6 cellular contexts compared by ENCODE assay signal in the genomic region with DNA sequence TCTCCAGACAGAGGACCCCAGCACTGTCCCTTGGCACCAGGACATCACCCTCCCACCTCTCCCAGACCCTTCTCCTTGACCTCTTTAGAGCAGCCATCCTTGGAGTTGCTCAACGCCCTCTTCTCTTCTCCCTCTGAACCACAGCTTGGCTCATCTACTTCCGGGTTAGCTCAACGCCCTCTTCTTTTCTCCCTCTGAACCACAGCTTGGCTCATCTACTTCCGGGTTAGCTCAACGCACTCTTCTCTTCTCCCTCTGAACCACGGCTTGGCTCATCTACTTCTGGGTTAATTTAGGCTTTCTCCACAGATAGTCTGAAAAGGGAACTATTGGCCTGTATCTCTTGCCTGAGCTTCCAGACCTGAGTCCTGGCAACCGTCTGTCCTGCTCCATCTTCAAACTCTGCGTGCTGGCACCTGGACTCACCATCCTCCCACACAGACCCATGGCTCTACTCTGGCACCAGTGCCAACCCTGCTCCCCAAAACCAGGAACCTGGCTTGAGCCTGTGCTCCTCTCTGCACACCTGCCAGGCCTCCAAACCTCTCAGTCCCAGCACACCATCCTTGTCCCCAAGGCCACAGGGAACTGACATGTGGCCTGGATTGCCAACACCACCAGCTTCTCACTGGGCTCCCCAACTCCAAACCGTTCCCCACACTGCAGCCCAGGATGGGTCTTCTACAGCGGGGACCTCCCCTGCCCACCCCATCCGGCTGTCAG. TPM values are rescaled to one million over a fixed set of nuclear protein-coding genes. Genes with fewer than 3 reads are reported as not detected.
DNase-seq lines count a peak whose midpoint lies in the region; ATAC-seq and TF ChIP-seq lines count a peak whose summit lies in the region.

No MANE protein-coding gene starts in this region.

- H3K36me3 ChIP-seq in mucosa of stomach (ENCODE audit: control insufficient read depth, insufficient read depth, low read length) (no peaks in the 10 kb centered on the region), tibial nerve (peaks cover 0 to 67% (median 3%) of the 10 kb centered on the region in 3 donors)

- DNase-seq in GF-D8 (lab: John Stamatoyannopoulos, UW): peak; percentile 54
- no peak for DNase-seq in iPS-NIHi7 (ENCODE audit: extremely low spot score)
- no peak for DNase-seq in tibial nerve (ENCODE audit: low spot score in 2 of 2)

- WGBS in tibial nerve, 2 donors: 67 to 68% methylated on average over 11 of the region's 11 CpGs

- no peak for TF ChIP-seq EP300 in tibial nerve (IDR thresholded peaks at IDR 0.05)

- no peak for TF ChIP-seq POLR2A in tibial nerve (IDR thresholded peaks at IDR 0.05)

- peak overlapping the region; percentile 39 for H3K9ac ChIP-seq in mucosa of stomach (ENCODE audit: low read length)

- ATAC-seq in GM18517 (IDR thresholded peaks at IDR 0.05; ENCODE audit: unreplicated experiment): no peak

- H3K27me3 ChIP-seq in mucosa of stomach (ENCODE audit: control insufficient read depth, insufficient read depth, low read length): no peaks in the 10 kb centered on the region
- no peaks in the 10 kb centered on the region for H3K27me3 ChIP-seq in tibial nerve

- H3K9me3 ChIP-seq in mucosa of stomach (ENCODE audit: control insufficient read depth, low read length): no peaks in the 10 kb centered on the region
- no peaks in the 10 kb centered on the region for H3K9me3 ChIP-seq in tibial nerve

- H3K4me3 ChIP-seq in mucosa of stomach (ENCODE audit: low read length) (no peak overlapping the region), tibial nerve (peak overlapping the region in 1 of 4 donors; percentile 9)

- H3K27ac ChIP-seq in VCaP (peak overlapping the region; percentile 34; the same call in 1 of the 2 replicates), tibial nerve (peak overlapping the region in 1 of 4 donors; percentile 31)

- no peak for TF ChIP-seq CTCF in VCaP (conservative IDR thresholded peaks at IDR 0.05)
- no peak for TF ChIP-seq CTCF in tibial nerve (IDR thresholded peaks at IDR 0.05)

- H3K4me1 ChIP-seq in mucosa of stomach (ENCODE audit: control insufficient read depth, insufficient read depth, low read length) (peaks cover 25% of the 10 kb centered on the region), tibial nerve (peaks cover 0 to 23% (median 7%) of the 10 kb centered on the region in 4 donors)

RNA-seq across cellular contexts. Expression of a gene that starts 25.3 kb away (rescaled TPM):
- 10 to 100 TPM; 20.1 to 41.7 (median 26.7) TPM for total RNA-seq in tibial nerve

RNA-seq across cellular contexts. Expression of a gene that starts 49.3 kb away (rescaled TPM):
- total RNA-seq in tibial nerve: 1 to 10 TPM in 3 of 4 donors, under 1 TPM in 1; 0.42 to 4.4 (median 3.7) TPM

RNA-seq across cellular contexts. Expression of a gene that starts 59.5 kb away (rescaled TPM):
- total RNA-seq in tibial nerve: 10 to 100 TPM; 51.1 to 79.2 (median 62.1) TPM

RNA-seq across cellular contexts. Expression of a gene that starts 59.6 kb away (rescaled TPM):
- total RNA-seq in tibial nerve: under 1 TPM in 2 of 4 donors, not detected in 2; 0.22 to 0.84 TPM
